19 cellular contexts compared by ENCODE assay signal in genomic region chr7:105920766-105921165, GRCh38.
"Had no signal": no experiment of that assay in that cellular context is flagged by ENCODE, and none has a peak within 500 bp of the region (broad histone marks: within the 10 kb centered on the region; RNA-seq: fewer than 3 reads in every experiment).

No MANE protein-coding gene starts in this region.

- H3K9ac ChIP-seq: parathyroid adenoma had no signal

- ATAC-seq: esophagus mucosa; gastrocnemius medialis; heart left ventricle; left cardiac atrium; stimulated activated naive B cell treated with anti-CD40 and anti-IgM and Interleukin-4, amounts not matched to agents 10 μg/mL and 1 μg/mL and 100 μg/mL, for 72 hours; T-cell had no signal

- H3K9me3 Mint-ChIP-seq: natural killer cell had no signal

- H3K27ac ChIP-seq: gastrocnemius medialis, heart left ventricle, neutrophil, parathyroid adenoma, sigmoid colon, spleen had no signal

- H3K4me3 Mint-ChIP-seq: activated CD4-positive, alpha-beta memory T cell treated with anti-CD3 and anti-CD28 coated beads, Interleukin-2, amount 10 ng/mL, durations not matched to agents 7 days and 5 days; activated naive CD4-positive, alpha-beta T cell treated with anti-CD3 and anti-CD28 coated beads for 36 hours; activated T-cell treated with anti-CD3 and anti-CD28 coated beads, Interleukin-2, amount 50 U/mL, for 24 hours; natural killer cell; stimulated activated naive B cell treated with anti-CD40 and anti-IgM and Interleukin-4, amounts not matched to agents 10 μg/mL and 1 μg/mL and 100 μg/mL, for 72 hours; T-cell had no signal

- H3K27ac Mint-ChIP-seq: activated CD4-positive, alpha-beta memory T cell treated with anti-CD3 and anti-CD28 coated beads, Interleukin-2, amount 10 ng/mL, durations not matched to agents 7 days and 5 days; activated naive CD4-positive, alpha-beta T cell treated with anti-CD3 and anti-CD28 coated beads for 36 hours; activated T-cell treated with anti-CD3 and anti-CD28 coated beads, Interleukin-2, amount 50 U/mL, for 24 hours; natural killer cell; stimulated activated naive B cell treated with anti-CD40 and anti-IgM and Interleukin-4, amounts not matched to agents 10 μg/mL and 1 μg/mL and 100 μg/mL, for 72 hours; T-cell had no signal

- H3K4me1 ChIP-seq: gastrocnemius medialis, heart left ventricle, parathyroid adenoma, sigmoid colon, spleen had no signal

- H3K27me3 Mint-ChIP-seq: activated T-cell treated with anti-CD3 and anti-CD28 coated beads, Interleukin-2, amount 50 U/mL, for 24 hours; T-cell had no signal

- DNase-seq: activated CD4-positive, alpha-beta memory T cell treated with anti-CD3 and anti-CD28 coated beads, Interleukin-2, amount 10 ng/mL, durations not matched to agents 7 days and 5 days; activated CD4-positive, alpha-beta T cell treated with anti-CD3 and anti-CD28 coated beads for 48 hours; activated CD4-positive, CD25-positive, alpha-beta regulatory T cell; activated naive CD4-positive, alpha-beta T cell treated with anti-CD3 and anti-CD28 coated beads for 36 hours; activated T-cell treated with anti-CD3 and anti-CD28 coated beads, Interleukin-2, amount 50 U/mL, for 24 hours; anterior cingulate cortex; cerebellar nuclear complex; effector CD4-positive, alpha-beta T cell; gastrocnemius medialis; heart left ventricle; left cardiac atrium; natural killer cell; sigmoid colon; spleen; stimulated activated naive B cell treated with anti-CD40 and anti-IgM and Interleukin-4, amounts not matched to agents 10 μg/mL and 1 μg/mL and 100 μg/mL, for 72 hours; T-cell had no signal

- H3K36me3 ChIP-seq: gastrocnemius medialis, heart left ventricle, neutrophil, sigmoid colon, spleen had no signal

- H3K79me2 ChIP-seq: parathyroid adenoma had no signal

- H2AFZ ChIP-seq: parathyroid adenoma had no signal

- H3K27me3 ChIP-seq: gastrocnemius medialis, heart left ventricle, neutrophil, sigmoid colon, spleen had no signal

- H3K4me3 ChIP-seq: gastrocnemius medialis, heart left ventricle, sigmoid colon, spleen had no signal

- H3K9me3 ChIP-seq: gastrocnemius medialis, neutrophil, sigmoid colon had no signal
